Comparison of ENCODE assay signal across 8 cellular contexts in genomic region chr1:93909146-93910050, GRCh38. TPM values are rescaled to one million over a fixed set of nuclear protein-coding genes. Genes with fewer than 3 reads are reported as not detected.
DNase-seq lines count a peak whose midpoint lies in the region; ATAC-seq and TF ChIP-seq lines count a peak whose summit lies in the region.

A gene with protein sequence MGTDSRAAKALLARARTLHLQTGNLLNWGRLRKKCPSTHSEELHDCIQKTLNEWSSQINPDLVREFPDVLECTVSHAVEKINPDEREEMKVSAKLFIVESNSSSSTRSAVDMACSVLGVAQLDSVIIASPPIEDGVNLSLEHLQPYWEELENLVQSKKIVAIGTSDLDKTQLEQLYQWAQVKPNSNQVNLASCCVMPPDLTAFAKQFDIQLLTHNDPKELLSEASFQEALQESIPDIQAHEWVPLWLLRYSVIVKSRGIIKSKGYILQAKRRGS (minus strand): TSS chr1:93909430. CDS start chr1:93909163, 267 bp downstream.

- H3K9ac ChIP-seq in GM23248 (peak within 1 kb of the TSS; percentile 84), neural cell (ENCODE audit: low read length) (peak within 1 kb of the TSS; percentile 70)

- peak within 1 kb of the TSS; percentile 61 for H3K27ac ChIP-seq in GM23248
- H3K27ac ChIP-seq in RWPE2 (ENCODE audit: poor library complexity, severe bottlenecking), result peak within 1 kb of the TSS; percentile 61
- H3K27ac ChIP-seq in neural cell (ENCODE audit: low read length), result peak within 1 kb of the TSS; percentile 4
- peak within 1 kb of the TSS; percentile 82 to 97 (median 92) for H3K27ac ChIP-seq in stomach

- H4K20me1 ChIP-seq in GM23248 (ENCODE audit: insufficient read depth) (0 out of 2 replicates have a peak, but pooled peaks cover 5% of the 10 kb centered on the region), neural cell (ENCODE audit: insufficient read depth) (no peaks in the 10 kb centered on the region)

- H3K36me3 ChIP-seq in GM23248 (ENCODE audit: low read depth) (no peaks in the 10 kb centered on the region), RWPE2 (ENCODE audit: low read depth) (no peaks in the 10 kb centered on the region), neural cell (ENCODE audit: insufficient read depth, low read length) (no peaks in the 10 kb centered on the region), stomach (no peaks in the 10 kb centered on the region)

- in situ Hi-C loops in GM23248 (cut with MboI), result no loop called here

- peak within 1 kb of the TSS; percentile 88 for H3K4me2 ChIP-seq in GM23248 (ENCODE audit: unreplicated experiment)
- H3K4me2 ChIP-seq in neural cell (ENCODE audit: low read length), result peak within 1 kb of the TSS; percentile 82

- peak; percentile 72 for TF ChIP-seq RAD21 in neural cell (conservative IDR thresholded peaks at IDR 0.05)

- H3K27me3 ChIP-seq in GM23248 (replicated peaks; ENCODE audit: insufficient read depth), result no peaks in the 10 kb centered on the region
- H3K27me3 ChIP-seq in RWPE2 (ENCODE audit: insufficient read depth, poor library complexity, severe bottlenecking), result no peaks in the 10 kb centered on the region
- no peaks in the 10 kb centered on the region for H3K27me3 ChIP-seq in neural cell (ENCODE audit: insufficient read depth, low read depth, low read length)
- no peaks in the 10 kb centered on the region for H3K27me3 ChIP-seq in stomach

- peak; percentile 96 for DNase-seq in ELF-1 (ENCODE audit: low read depth, low spot score)
- peak; percentile 97 for DNase-seq in GM23248
- DNase-seq in Kasumi-1 (lab: John Stamatoyannopoulos, UW), result peak; percentile 76 to 82
- DNase-seq in RWPE2 (ENCODE audit: low spot score), result peak; percentile 89
- DNase-seq in activated effector memory CD4-positive, alpha-beta T cell treated with anti-CD3 and anti-CD28 coated beads, Interleukin-2, amount 50 U/mL, for 16 hours, result peak; percentile 97
- peak; percentile 95 for DNase-seq in fibroblast of villous mesenchyme (ENCODE audit: low read depth)
- peak; percentile 94 for DNase-seq in stomach

- peak; percentile 57 for TF ChIP-seq EP300 in neural cell (conservative IDR thresholded peaks at IDR 0.05; ENCODE audit: poor library complexity, severe bottlenecking)
- no peak for TF ChIP-seq EP300 in stomach (IDR thresholded peaks at IDR 0.05)

- intact Hi-C loops in stomach (cut with DNase I; ENCODE audit: low total_unique reads), result no loop called here

- H3K4me3 ChIP-seq in GM23248 (peak within 1 kb of the TSS; percentile 86), RWPE2 (ENCODE audit: severe bottlenecking) (peak within 1 kb of the TSS; percentile 97), fibroblast of villous mesenchyme (ENCODE audit: low read depth, low read length) (peak within 1 kb of the TSS; percentile 87), neural cell (ENCODE audit: low read length) (peak within 1 kb of the TSS; percentile 90), stomach (peak within 1 kb of the TSS; percentile 83 to 98 (median 89))

- peak; percentile 91 for ATAC-seq in RWPE2 (ENCODE audit: low read depth)

- TF ChIP-seq POLR2A in stomach (IDR thresholded peaks at IDR 0.05), result no peak

- H3K9me3 ChIP-seq in GM23248 (ENCODE audit: low read depth), result no peaks in the 10 kb centered on the region
- H3K9me3 ChIP-seq in RWPE2 (ENCODE audit: severe bottlenecking), result no peaks in the 10 kb centered on the region
- no peaks in the 10 kb centered on the region for H3K9me3 ChIP-seq in neural cell (ENCODE audit: low read length)
- peaks cover 0 to 6% (median 2%) of the 10 kb centered on the region in 4 donors for H3K9me3 ChIP-seq in stomach

- H3F3A ChIP-seq in GM23248 (ENCODE audit: insufficient read depth) (peaks cover 32% of the 10 kb centered on the region), neural cell (ENCODE audit: insufficient read depth, low read length, poor library complexity, severe bottlenecking) (no peaks in the 10 kb centered on the region)

- TF ChIP-seq CTCF in RWPE2 (IDR thresholded peaks at IDR 0.05; ENCODE audit: poor library complexity, severe bottlenecking) (peak; percentile 98), fibroblast of villous mesenchyme (IDR thresholded peaks at IDR 0.05; ENCODE audit: insufficient read depth, low read depth, low read length) (peak; percentile 73), neural cell (IDR thresholded peaks at IDR 0.05; ENCODE audit: poor library complexity, severe bottlenecking) (peak; percentile 100), stomach (IDR thresholded peaks at IDR 0.05) (peak in 5 of 7 experiments; percentile 58 to 96 (median 80))

- peak within 1 kb of the TSS; percentile 87 for H2AFZ ChIP-seq in GM23248
- peak within 1 kb of the TSS; percentile 69 for H2AFZ ChIP-seq in neural cell (ENCODE audit: low read depth, low read length)

- H3K79me2 ChIP-seq in GM23248 (ENCODE audit: insufficient read depth) (peaks cover 45% of the 10 kb centered on the region), neural cell (replicated peaks; ENCODE audit: insufficient read depth, low read length) (peaks cover 9% of the 10 kb centered on the region)

- H3K9me2 ChIP-seq in GM23248 (ENCODE audit: insufficient read depth), result no peaks in the 10 kb centered on the region
- H3K9me2 ChIP-seq in neural cell (ENCODE audit: insufficient read depth, low read length), result no peaks in the 10 kb centered on the region

- H3K4me1 ChIP-seq in GM23248 (ENCODE audit: insufficient read depth), result peaks cover 32% of the 10 kb centered on the region
- peaks cover 28% of the 10 kb centered on the region for H3K4me1 ChIP-seq in RWPE2 (ENCODE audit: insufficient read depth, poor library complexity, severe bottlenecking)
- peaks cover 0 to 41% (median 23%) of the 10 kb centered on the region in 4 donors for H3K4me1 ChIP-seq in stomach

- WGBS in GM23248 (ENCODE audit: low coverage in 1 of 2, low lambda C conversion rate in 2 of 2, missing lambda C conversion rate in 2 of 2), 2 experiments, result 2% methylated on average over 67 to 79 of the region's 102 CpGs
- WGBS in stomach, 5 donors, result 0 to 2% (median 1%) methylated on average over 57 to 102 of the region's 102 CpGs

TF ChIP-seq in neural cell, 6 proteins besides CTCF, POLR2A, EP300 and RAD21:
- peak; percentile 32 for TF ChIP-seq REST (IDR thresholded peaks at IDR 0.05; ENCODE audit: borderline replicate concordance)
- TF ChIP-seq MXI1 (conservative IDR thresholded peaks at IDR 0.05; ENCODE audit: poor library complexity, severe bottlenecking), result peak; percentile 85
- TF ChIP-seq POLR2AphosphoS5 (IDR thresholded peaks at IDR 0.05), result peak; percentile 66
- no peak for TF ChIP-seq EZH2 (IDR thresholded peaks at IDR 0.05; ENCODE audit: borderline replicate concordance, insufficient read depth, low read length, poor library complexity, severe bottlenecking)
- TF ChIP-seq SMC3 (conservative IDR thresholded peaks at IDR 0.05; ENCODE audit: poor library complexity), result peak; percentile 86

RNA-seq across cellular contexts. Expression of the gene that starts here (rescaled TPM):
- total RNA-seq in GM23248 (2014; rRNA removed; shearing (Covaris generic)), result 30.6 and 32.7 TPM in 2 replicates
- polyA plus RNA-seq in GM23248 (2016; fragmentation: Nextera tagmentation; extraction: Ambion mirVana) (66.5 and 69.0 TPM in 2 replicates), neural cell (3.7 and 4.9 TPM in 2 replicates), stomach (1 to 10 TPM; 3.8 to 9.2 (median 6.2) TPM)
- total RNA-seq in fibroblast of villous mesenchyme (13.5 and 34.1 TPM in 2 replicates), stomach (10 to 100 TPM in 3 of 5 donors, 1 to 10 TPM in 2; 7.2 to 20.9 (median 11.9) TPM)
- 7.5 and 8.3 TPM in 2 replicates for polyA minus RNA-seq in neural cell

Comparison
In these comparisons a context has a peak if more than half of its experiments do, and no peak if none do; other contexts are left out.
1. Peak in every context shown above with its lines: DNase-seq, ATAC-seq, H3K4me3 ChIP-seq and H3K27ac ChIP-seq.
2. H3K27ac ChIP-seq: peak in every context shown above with its lines; median percentile 92 in stomach; 61 in GM23248; 61 in RWPE2; 4 in neural cell.